ENCODE assay signal across 19 cellular contexts in the genomic region with DNA sequence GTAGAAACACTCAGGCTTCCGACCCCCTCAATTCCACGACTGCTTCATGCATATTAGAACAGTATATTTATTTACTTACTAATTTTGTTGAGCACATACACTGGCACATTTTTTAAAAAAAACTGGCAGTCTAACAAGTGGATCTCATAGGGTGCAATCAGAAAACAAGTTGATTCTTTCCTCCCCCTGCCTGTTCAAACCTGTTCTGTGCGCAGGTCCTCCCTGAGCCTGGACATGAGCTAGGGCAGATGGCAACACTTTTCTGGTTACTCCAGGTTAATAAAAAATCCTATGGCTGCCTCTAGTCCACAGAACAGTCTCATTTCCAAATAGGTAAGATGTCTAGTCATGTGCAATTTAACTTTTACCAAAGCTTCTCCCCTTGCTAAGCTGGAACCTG. TPM values are rescaled to one million over a fixed set of nuclear protein-coding genes. Genes with fewer than 3 reads are reported as not detected.
"Had no signal": no experiment of that assay in that cellular context is flagged by ENCODE, and none has a peak within 500 bp of the region (broad histone marks: within the 10 kb centered on the region; RNA-seq: fewer than 3 reads in every experiment).

No MANE protein-coding gene starts in this region.

- H3K9ac ChIP-seq: neural progenitor cell had no signal

- H2AFZ ChIP-seq: neural progenitor cell had no signal

- DNase-seq: activated CD4-positive, CD25-positive, alpha-beta regulatory T cell treated with anti-CD3 and anti-CD28 coated beads, Interleukin-2, amount 50 U/mL, for 72 hours; activated CD8-positive, alpha-beta memory T cell treated with anti-CD3 and anti-CD28 coated beads, Interleukin-2, amount 50 U/mL, for 4 hours; amygdala; central memory CD4-positive, alpha-beta T cell; colonic mucosa; endodermal cell; kidney; left lung; mammary epithelial cell; SJCRH30; testis had no signal

- H3K4me3 ChIP-seq: colonic mucosa, left lung, neural progenitor cell, SJCRH30, testis had no signal

- H3K27ac ChIP-seq: colonic mucosa, left lung, neural progenitor cell, SJCRH30, testis, VCaP had no signal

- H3K4me3 Mint-ChIP-seq: brain, endodermal cell, neural progenitor cell, type B pancreatic cell had no signal

- H3K4me1 Mint-ChIP-seq: brain, endodermal cell, neural progenitor cell had no signal

- H3K9me3 ChIP-seq: colonic mucosa, left lung, SJCRH30, testis had no signal

- H3K4me2 ChIP-seq: neural progenitor cell had no signal

- ATAC-seq: left lung had no signal

- H3K36me3 Mint-ChIP-seq: brain, neural progenitor cell, type B pancreatic cell had no signal

- H3K27me3 Mint-ChIP-seq: type B pancreatic cell had no signal

- H3K9me3 Mint-ChIP-seq: endodermal cell, neural progenitor cell, type B pancreatic cell had no signal

- H3K27ac Mint-ChIP-seq: brain, endodermal cell, neural progenitor cell, progenitor cell of endocrine pancreas, type B pancreatic cell had no signal

- FAIRE-seq: frontal cortex, kidney had no signal

- H3K27me3 ChIP-seq: colonic mucosa, left lung, SJCRH30, testis had no signal

- H3K4me1 ChIP-seq: colonic mucosa, left lung, neural progenitor cell, SJCRH30 had no signal

- H3K36me3 ChIP-seq: colonic mucosa, left lung, neural progenitor cell, SJCRH30 had no signal

RNA-seq across cellular contexts. Expression of gene HSD11B1, which starts 18.6 kb away (rescaled TPM):
- total RNA-seq: endodermal cell, frontal cortex, mammary epithelial cell, progenitor cell of endocrine pancreas, SJCRH30 had no signal

RNA-seq across cellular contexts. Expression of gene TRAF3IP3, which starts 32.6 kb away (rescaled TPM):
- total RNA-seq: endodermal cell, epithelial cell of proximal tubule, osteoblast, progenitor cell of endocrine pancreas had no signal

RNA-seq across cellular contexts. Expression of gene G0S2, which starts 48.1 kb away (rescaled TPM):
- total RNA-seq: endodermal cell had no signal
